ENCODE assay signal across 24 cellular contexts in the genomic region with DNA sequence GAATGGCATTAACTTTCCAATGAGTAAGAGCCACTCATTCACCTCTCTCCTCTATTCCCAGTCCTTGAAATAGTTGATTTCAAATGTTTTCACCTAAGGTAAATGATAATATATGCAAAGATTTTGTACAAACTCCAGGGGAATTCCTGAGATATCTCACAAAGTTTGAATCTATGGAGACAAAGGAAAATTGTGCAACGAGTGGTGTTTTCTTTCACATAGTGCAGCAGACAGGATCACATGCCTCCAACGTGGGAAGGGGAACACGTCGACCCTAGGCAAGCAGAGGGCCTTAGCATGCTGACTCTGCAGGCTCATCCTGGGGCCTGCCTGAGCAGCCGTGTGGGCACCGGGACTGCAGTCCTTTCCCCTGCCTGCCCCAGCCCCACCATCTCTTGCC.
"Had no signal": no experiment of that assay in that cellular context is flagged by ENCODE, and none has a peak within 500 bp of the region (broad histone marks: within the 10 kb centered on the region; RNA-seq: fewer than 3 reads in every experiment).

No MANE protein-coding gene starts in this region.

- DNase-seq: hippocampal formation; islet precursor cell; left ventricle myocardium inferior; midbrain; mucosa of descending colon; naive thymus-derived CD8-positive, alpha-beta T cell; nucleus accumbens; pancreas; posterior cingulate gyrus; retina; right cardiac atrium; stimulated activated CD4-positive, alpha-beta T cell treated with anti-CD3 and anti-CD28 coated beads, Interleukin-12 subunit alpha, Interleukin-12 subunit beta, amount 100 ng/mL, for 4 hours; stimulated activated CD4-positive, alpha-beta T cell treated with anti-CD3 and anti-CD28 coated beads, Interleukin-15, amount 100 ng/mL, for 24 hours; stimulated activated CD4-positive, alpha-beta T cell treated with anti-CD3 and anti-CD28 coated beads, Interleukin-2, amount 100 ng/mL, for 24 hours; stimulated activated CD4-positive, alpha-beta T cell treated with anti-CD3 and anti-CD28 coated beads, Interleukin-4, amount 100 ng/mL, for 1 hour; stimulated activated naive B cell treated with anti-CD40 and anti-IgM and Interleukin-4, amounts not matched to agents 10 μg/mL and 1 μg/mL and 100 μg/mL, for 72 hours; stimulated activated naive CD8-positive, alpha-beta T cell treated with anti-CD3 and anti-CD28 coated beads, Interleukin-15, Interleukin-2, amounts not matched to agents 100 U/mL and 50 U/mL, for 24 hours; stomach; testis; thyroid gland; transverse colon; upper lobe of left lung had no signal

- H3K4me3 ChIP-seq: mucosa of descending colon, pancreas, prostate gland, skin epidermis, stomach, testis, thyroid gland, transverse colon, upper lobe of left lung had no signal

- H3K27ac ChIP-seq: left ventricle myocardium inferior, pancreas, prostate gland, testis, thyroid gland, transverse colon, upper lobe of left lung had no signal

- H3K9me3 ChIP-seq: left ventricle myocardium inferior, mucosa of descending colon, pancreas, prostate gland, stomach, testis, thyroid gland, transverse colon, upper lobe of left lung had no signal

- H3K4me1 ChIP-seq: pancreas, prostate gland had no signal

- H3K27me3 ChIP-seq: pancreas, stomach, testis, thyroid gland, transverse colon, upper lobe of left lung had no signal

- H3K36me3 ChIP-seq: left ventricle myocardium inferior, pancreas, prostate gland, stomach, thyroid gland, transverse colon, upper lobe of left lung had no signal
